Comparison of ENCODE assay signal across 16 cellular contexts in the genomic region with DNA sequence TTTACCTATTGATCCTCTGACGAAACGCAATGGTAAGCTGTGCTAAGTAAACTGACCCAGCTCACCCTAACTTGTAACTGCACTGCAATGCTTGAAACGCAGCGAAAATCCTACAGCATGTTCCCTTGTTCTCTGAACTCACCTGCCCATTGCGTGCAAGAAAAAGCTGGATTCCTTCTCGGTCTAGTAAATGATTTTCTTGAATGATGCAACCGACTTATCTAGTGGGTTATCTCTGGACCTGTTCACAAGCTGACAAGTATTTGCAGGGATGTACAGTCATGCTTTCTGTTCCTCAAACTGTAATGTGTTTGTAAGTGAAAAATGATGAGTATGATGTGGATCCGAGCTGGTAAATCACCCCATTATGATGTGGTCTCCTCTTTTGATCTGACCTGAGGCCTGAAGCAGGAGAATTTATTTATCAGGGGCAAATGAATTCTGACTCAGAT.
DNase-seq lines count a peak whose midpoint lies in the region; ATAC-seq, FAIRE-seq and TF ChIP-seq lines count a peak whose summit lies in the region.
"Had no signal": no experiment of that assay in that cellular context is flagged by ENCODE, and none has a peak within 500 bp of the region (broad histone marks: within the 10 kb centered on the region; RNA-seq: fewer than 3 reads in every experiment).

No MANE protein-coding gene starts in this region.

- no peaks in the 10 kb centered on the region for H4K20me1 ChIP-seq in GM23338 (replicated peaks; ENCODE audit: insufficient read depth)

- H3K9me3 Mint-ChIP-seq in GM23338, result no peaks in the 10 kb centered on the region
- H3K9me3 Mint-ChIP-seq: CD8-positive, alpha-beta T cell had no signal

- H3K27me3 Mint-ChIP-seq in GM23338 (ENCODE audit: insufficient read depth, low read depth, poor library complexity), result no peaks in the 10 kb centered on the region

- no peaks in the 10 kb centered on the region for H3K9me3 ChIP-seq in colonic mucosa
- H3K9me3 ChIP-seq in small intestine (ENCODE audit: control insufficient read depth, low read depth), result no peaks in the 10 kb centered on the region

- 0 out of 2 replicates have a peak overlapping the region, but pooled peaks have one; percentile 38 for H2AFZ ChIP-seq in GM23338

- no peak overlapping the region for H3K9ac ChIP-seq in colonic mucosa (ENCODE audit: low read depth in 2 of 2, low read length in 2 of 2)

- H3K4me3 ChIP-seq in GM23338, result no peak overlapping the region
- no peak overlapping the region for H3K4me3 ChIP-seq in colonic mucosa
- no peak overlapping the region for H3K4me3 ChIP-seq in small intestine (ENCODE audit: low read depth in 1 of 2, low read length in 2 of 2)

- no peak for ATAC-seq in GM23338
- ATAC-seq: CD8-positive, alpha-beta T cell; right cardiac atrium had no signal

- H3K27me3 ChIP-seq in GM23338 (ENCODE audit: insufficient read depth) (no peaks in the 10 kb centered on the region), colonic mucosa (no peaks in the 10 kb centered on the region), small intestine (ENCODE audit: control insufficient read depth in 2 of 2, insufficient read depth in 2 of 2, low read length in 2 of 2) (no peaks in the 10 kb centered on the region)

- H3F3A ChIP-seq in GM23338 (replicated peaks; ENCODE audit: low read depth), result no peaks in the 10 kb centered on the region

- FAIRE-seq in small intestine (lab: Jason Lieb, UNC), result no peak
- FAIRE-seq: HTR-8/SVneo had no signal

- 15 to 61% (median 23%) methylated on average over 8 of the region's 8 CpGs for WGBS in small intestine, 3 donors

- no peak overlapping the region for H3K27ac Mint-ChIP-seq in GM23338
- H3K27ac Mint-ChIP-seq: CD8-positive, alpha-beta T cell had no signal

- H3K4me1 Mint-ChIP-seq in GM23338, result peaks cover 12% of the 10 kb centered on the region

- no peak overlapping the region for H3K4me2 ChIP-seq in GM23338

- no peak overlapping the region for H3K4me3 Mint-ChIP-seq in GM23338
- H3K4me3 Mint-ChIP-seq: CD8-positive, alpha-beta T cell had no signal

- H3K36me3 ChIP-seq in GM23338 (ENCODE audit: insufficient read depth), result no peaks in the 10 kb centered on the region
- H3K36me3 ChIP-seq in colonic mucosa, result no peaks in the 10 kb centered on the region
- no peaks in the 10 kb centered on the region for H3K36me3 ChIP-seq in small intestine (ENCODE audit: control insufficient read depth in 2 of 2, insufficient read depth in 2 of 2, low read length in 2 of 2)

- H3K27ac ChIP-seq in GM23338 (ENCODE audit: low read depth) (no peak overlapping the region), colonic mucosa (no peak overlapping the region), small intestine (ENCODE audit: low read depth in 1 of 2, low read length in 1 of 2) (peak overlapping the region in 1 of 2 donors; percentile 11)

- H3K36me3 Mint-ChIP-seq in GM23338 (ENCODE audit: low read depth), result no peaks in the 10 kb centered on the region
- H3K36me3 Mint-ChIP-seq: CD8-positive, alpha-beta T cell had no signal

- H3K9me2 ChIP-seq in GM23338 (ENCODE audit: insufficient read depth), result peaks cover 4% of the 10 kb centered on the region; the same call in 1 of the 2 replicates

- H3K79me2 ChIP-seq in GM23338 (replicated peaks; ENCODE audit: insufficient read depth), result no peaks in the 10 kb centered on the region

- DNase-seq in GM23338 (ENCODE audit: low spot score), result no peak
- DNase-seq in NOMO-1 treated with DMSO at 0.1 percent for 48 hours (lab: John Stamatoyannopoulos, UW; ENCODE audit: unreplicated experiment), result peak; percentile 96
- DNase-seq in colonic mucosa, result peak; percentile 35
- DNase-seq in small intestine, result peak; percentile 79
- no peak for DNase-seq in C1 segment of cervical spinal cord (lab: John Stamatoyannopoulos, UW)
- no peak for DNase-seq in GM19238 (ENCODE audit: insufficient read length, low spot score)
- no peak for DNase-seq in NCI-H1417 treated with DMSO at 0.1 percent for 48 hours (lab: John Stamatoyannopoulos, UW)
- DNase-seq in NCI-H2171 treated with DMSO at 0.1 percent for 48 hours (lab: John Stamatoyannopoulos, UW), result no peak
- DNase-seq: activated naive CD4-positive, alpha-beta T cell treated with Interleukin-2 at 50 U/mL for 16 hours; caudate nucleus; CD8-positive, alpha-beta T cell; erythroblast; NCI-H187 treated with DMSO at 0.1 percent for 48 hours; right cardiac atrium; T-helper 2 cell had no signal

- intact Hi-C loops in colonic mucosa (cut with DNase I), result no loop called here

- TF ChIP-seq CTCF in GM23338 (conservative IDR thresholded peaks at IDR 0.05; ENCODE audit: low read depth in 2 of 2), result no peak
- TF ChIP-seq CTCF in colonic mucosa (IDR thresholded peaks at IDR 0.05), result no peak

- H3K4me1 ChIP-seq in GM23338 (ENCODE audit: insufficient read depth) (peaks cover 8% of the 10 kb centered on the region; the same call in 1 of the 2 replicates), colonic mucosa (no peaks in the 10 kb centered on the region), small intestine (ENCODE audit: control insufficient read depth in 2 of 2, insufficient read depth in 1 of 2, low read depth in 1 of 2, low read length in 1 of 2) (no peaks in the 10 kb centered on the region)

TF ChIP-seq in GM23338, 12 proteins besides CTCF, POLR2A, EP300 and RAD21:
- TF ChIP-seq, protein P1, sequence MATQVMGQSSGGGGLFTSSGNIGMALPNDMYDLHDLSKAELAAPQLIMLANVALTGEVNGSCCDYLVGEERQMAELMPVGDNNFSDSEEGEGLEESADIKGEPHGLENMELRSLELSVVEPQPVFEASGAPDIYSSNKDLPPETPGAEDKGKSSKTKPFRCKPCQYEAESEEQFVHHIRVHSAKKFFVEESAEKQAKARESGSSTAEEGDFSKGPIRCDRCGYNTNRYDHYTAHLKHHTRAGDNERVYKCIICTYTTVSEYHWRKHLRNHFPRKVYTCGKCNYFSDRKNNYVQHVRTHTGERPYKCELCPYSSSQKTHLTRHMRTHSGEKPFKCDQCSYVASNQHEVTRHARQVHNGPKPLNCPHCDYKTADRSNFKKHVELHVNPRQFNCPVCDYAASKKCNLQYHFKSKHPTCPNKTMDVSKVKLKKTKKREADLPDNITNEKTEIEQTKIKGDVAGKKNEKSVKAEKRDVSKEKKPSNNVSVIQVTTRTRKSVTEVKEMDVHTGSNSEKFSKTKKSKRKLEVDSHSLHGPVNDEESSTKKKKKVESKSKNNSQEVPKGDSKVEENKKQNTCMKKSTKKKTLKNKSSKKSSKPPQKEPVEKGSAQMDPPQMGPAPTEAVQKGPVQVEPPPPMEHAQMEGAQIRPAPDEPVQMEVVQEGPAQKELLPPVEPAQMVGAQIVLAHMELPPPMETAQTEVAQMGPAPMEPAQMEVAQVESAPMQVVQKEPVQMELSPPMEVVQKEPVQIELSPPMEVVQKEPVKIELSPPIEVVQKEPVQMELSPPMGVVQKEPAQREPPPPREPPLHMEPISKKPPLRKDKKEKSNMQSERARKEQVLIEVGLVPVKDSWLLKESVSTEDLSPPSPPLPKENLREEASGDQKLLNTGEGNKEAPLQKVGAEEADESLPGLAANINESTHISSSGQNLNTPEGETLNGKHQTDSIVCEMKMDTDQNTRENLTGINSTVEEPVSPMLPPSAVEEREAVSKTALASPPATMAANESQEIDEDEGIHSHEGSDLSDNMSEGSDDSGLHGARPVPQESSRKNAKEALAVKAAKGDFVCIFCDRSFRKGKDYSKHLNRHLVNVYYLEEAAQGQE (IDR thresholded peaks at IDR 0.05; ENCODE audit: unreplicated experiment), result no peak
- TF ChIP-seq EZH2 (IDR thresholded peaks at IDR 0.05; ENCODE audit: low read depth, unreplicated experiment) (no peak), JUNB (IDR thresholded peaks at IDR 0.05; ENCODE audit: unreplicated experiment) (no peak), NANOG (IDR thresholded peaks at IDR 0.05; ENCODE audit: borderline replicate concordance) (no peak), POLR2AphosphoS5 (IDR thresholded peaks at IDR 0.05; ENCODE audit: low read depth) (no peak), ZNF331 (CRISPR knock-in tag; IDR thresholded peaks at IDR 0.05; ENCODE audit: low read depth) (no peak), ZNF114 (CRISPR knock-in tag; IDR thresholded peaks at IDR 0.05) (no peak), CREB1 (CRISPR knock-in tag; IDR thresholded peaks at IDR 0.05; ENCODE audit: low read depth) (no peak)
- TF ChIP-seq, protein P2, sequence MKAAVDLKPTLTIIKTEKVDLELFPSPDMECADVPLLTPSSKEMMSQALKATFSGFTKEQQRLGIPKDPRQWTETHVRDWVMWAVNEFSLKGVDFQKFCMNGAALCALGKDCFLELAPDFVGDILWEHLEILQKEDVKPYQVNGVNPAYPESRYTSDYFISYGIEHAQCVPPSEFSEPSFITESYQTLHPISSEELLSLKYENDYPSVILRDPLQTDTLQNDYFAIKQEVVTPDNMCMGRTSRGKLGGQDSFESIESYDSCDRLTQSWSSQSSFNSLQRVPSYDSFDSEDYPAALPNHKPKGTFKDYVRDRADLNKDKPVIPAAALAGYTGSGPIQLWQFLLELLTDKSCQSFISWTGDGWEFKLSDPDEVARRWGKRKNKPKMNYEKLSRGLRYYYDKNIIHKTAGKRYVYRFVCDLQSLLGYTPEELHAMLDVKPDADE (IDR thresholded peaks at IDR 0.05), result no peak

Comparison
In these comparisons a context has a peak if more than half of its experiments do, and no peak if none do; other contexts are left out.
1. DNase-seq: peak in NOMO-1 treated with DMSO at 0.1 percent for 48 hours (single experiment), colonic mucosa (single experiment) and small intestine (single experiment); none in GM23338 (single experiment), C1 segment of cervical spinal cord (0 of 14), GM19238 (single experiment), NCI-H1417 treated with DMSO at 0.1 percent for 48 hours (single experiment) and NCI-H2171 treated with DMSO at 0.1 percent for 48 hours (single experiment).